ENCODE assay signal across 8 cellular contexts in genomic region chr5:109411175-109411514, GRCh38. TPM values are rescaled to one million over a fixed set of nuclear protein-coding genes. Genes with fewer than 3 reads are reported as not detected.
DNase-seq lines count a peak whose midpoint lies in the region; ATAC-seq and TF ChIP-seq lines count a peak whose summit lies in the region.

No MANE protein-coding gene starts in this region.

- peak overlapping the region; percentile 83 for H2AFZ ChIP-seq in OCI-LY3 (ENCODE audit: low read depth, low read length)
- no peak overlapping the region for H2AFZ ChIP-seq in osteoblast (ENCODE audit: low read length)

- H3K36me3 Mint-ChIP-seq in CD4-positive, alpha-beta memory T cell = peaks cover 12 to 25% of the 10 kb centered on the region in 2 donors
- no peaks in the 10 kb centered on the region for H3K36me3 Mint-ChIP-seq in endothelial cell (ENCODE audit: low read depth, unreplicated experiment)

- H3K27me3 Mint-ChIP-seq in CD4-positive, alpha-beta memory T cell = peaks cover 0 to 3% of the 10 kb centered on the region in 2 donors
- peaks cover 8% of the 10 kb centered on the region for H3K27me3 Mint-ChIP-seq in endothelial cell (ENCODE audit: unreplicated experiment)

- peaks cover 16% of the 10 kb centered on the region; the same call in 1 of the 2 replicates for H4K20me1 ChIP-seq in OCI-LY3 (ENCODE audit: insufficient read depth, low read length)
- H4K20me1 ChIP-seq in osteoblast (ENCODE audit: insufficient read depth, low read length) = peaks cover 24% of the 10 kb centered on the region

- H3K79me2 ChIP-seq in OCI-LY3 (ENCODE audit: low read length) (peaks cover 31% of the 10 kb centered on the region), osteoblast (ENCODE audit: insufficient read depth, low read length) (peaks cover 34% of the 10 kb centered on the region)

- peaks cover 0 to 16% (median 9%) of the 10 kb centered on the region in 8 donors for H3K9me3 Mint-ChIP-seq in CD4-positive, alpha-beta memory T cell
- no peaks in the 10 kb centered on the region for H3K9me3 Mint-ChIP-seq in endothelial cell (ENCODE audit: unreplicated experiment)

- H3K4me1 ChIP-seq in CD4-positive, alpha-beta memory T cell (ENCODE audit: insufficient read depth, low read length) = peaks cover 38% of the 10 kb centered on the region
- peaks cover 10% of the 10 kb centered on the region for H3K4me1 ChIP-seq in OCI-LY3 (ENCODE audit: low read length)
- peaks cover 25% of the 10 kb centered on the region for H3K4me1 ChIP-seq in osteoblast (ENCODE audit: insufficient read depth, low read length)

- H3K27me3 ChIP-seq in CD4-positive, alpha-beta memory T cell (ENCODE audit: insufficient read depth, low read length) = no peaks in the 10 kb centered on the region
- H3K27me3 ChIP-seq in OCI-LY3 (ENCODE audit: low read depth, low read length) = no peaks in the 10 kb centered on the region
- H3K27me3 ChIP-seq in osteoblast (ENCODE audit: insufficient read depth, low read length) = no peaks in the 10 kb centered on the region

- TF ChIP-seq CTCF in OCI-LY3 (IDR thresholded peaks at IDR 0.05; ENCODE audit: low read depth, low read length) = no peak
- TF ChIP-seq CTCF in endothelial cell (IDR thresholded peaks at IDR 0.05; ENCODE audit: unreplicated experiment) = no peak
- TF ChIP-seq CTCF in osteoblast (IDR thresholded peaks at IDR 0.05; ENCODE audit: extremely low read depth, low read depth, low read length) = no peak
- TF ChIP-seq CTCF in lower leg skin (IDR thresholded peaks at IDR 0.05) = no peak

- peak overlapping the region; percentile 97 for H3K27ac ChIP-seq in CD4-positive, alpha-beta memory T cell (ENCODE audit: low read depth, low read length)
- H3K27ac ChIP-seq in OCI-LY3 (ENCODE audit: low read length) = peak overlapping the region; percentile 81; the same call in 1 of the 2 replicates
- H3K27ac ChIP-seq in osteoblast (ENCODE audit: low read depth, low read length) = peak overlapping the region; percentile 100

- POLR2A ChIA-PET in CD4-positive, alpha-beta memory T cell (lab: Charles Lee; ENCODE audit: partially characterized antibody) = interaction anchor here (0.9 to 2.6 kb wide), 12 partner anchors 10 to 1030 kb away, joined by 3 to 61 read pairs (median 10); partner anchors contain the start of genes FBXL17 and MAN2A1

- H3K9me3 ChIP-seq in CD4-positive, alpha-beta memory T cell (ENCODE audit: control insufficient read depth in 1 of 2, low read length in 2 of 2) = no peaks in the 10 kb centered on the region
- H3K9me3 ChIP-seq in OCI-LY3 (ENCODE audit: insufficient read depth, low read length) (no peaks in the 10 kb centered on the region), osteoblast (ENCODE audit: low read depth, low read length) (peaks cover 3% of the 10 kb centered on the region)

- WGBS in lower leg skin, 2 donors = 1 to 3% methylated on average over 2 of the region's 2 CpGs

- peak overlapping the region; percentile 85 for H3K4me2 ChIP-seq in OCI-LY3 (ENCODE audit: low read length)
- H3K4me2 ChIP-seq in osteoblast (ENCODE audit: insufficient read depth, low read length) = peak overlapping the region; percentile 99

- H3K4me1 Mint-ChIP-seq in CD4-positive, alpha-beta memory T cell = peaks cover 20 to 53% (median 29%) of the 10 kb centered on the region in 4 donors
- H3K4me1 Mint-ChIP-seq in endothelial cell (ENCODE audit: unreplicated experiment) = peaks cover 12% of the 10 kb centered on the region

- peak overlapping the region; percentile 85 for H3K9ac ChIP-seq in OCI-LY3 (ENCODE audit: low read length)

- peak overlapping the region; percentile 93 to 95 for H3K4me3 ChIP-seq in CD4-positive, alpha-beta memory T cell (ENCODE audit: low read length in 2 of 2)
- H3K4me3 ChIP-seq in OCI-LY3 (ENCODE audit: low read length) (peak overlapping the region; percentile 94), osteoblast (ENCODE audit: insufficient read depth, low read length) (peak overlapping the region; percentile 84), lower leg skin (ENCODE audit: low read depth, poor library complexity, severe bottlenecking) (no peak overlapping the region)

- no peaks in the 10 kb centered on the region for H3K36me3 ChIP-seq in CD4-positive, alpha-beta memory T cell (ENCODE audit: insufficient read depth, low read length)
- H3K36me3 ChIP-seq in OCI-LY3 (replicated peaks; ENCODE audit: low read depth, low read length) (no peaks in the 10 kb centered on the region), osteoblast (ENCODE audit: insufficient read depth, low read length) (no peaks in the 10 kb centered on the region)

- DNase-seq in CD4-positive, alpha-beta memory T cell = no peak
- DNase-seq in endothelial cell (ENCODE audit: low spot score) = no peak
- no peak for DNase-seq in osteoblast (ENCODE audit: insufficient read length, low spot score, missing footprints)
- no peak for DNase-seq in NCI-H1092 treated with DMSO at 0.1 percent for 48 hours (lab: John Stamatoyannopoulos, UW)
- no peak for DNase-seq in lower leg skin (ENCODE audit: low spot score in 2 of 2)
- DNase-seq in OCI-M1 (lab: John Stamatoyannopoulos, UW) = no peak

- CTCF ChIA-PET in CD4-positive, alpha-beta memory T cell (lab: Charles Lee; ENCODE audit: partially characterized antibody) = no interaction called here

- peak overlapping the region; percentile 96 to 100 (median 99) for H3K27ac Mint-ChIP-seq in CD4-positive, alpha-beta memory T cell
- H3K27ac Mint-ChIP-seq in endothelial cell (ENCODE audit: unreplicated experiment) = peak overlapping the region; percentile 98

- intact Hi-C loops in CD4-positive, alpha-beta memory T cell (cut with micrococcal nuclease) = no loop called here
- intact Hi-C loops in lower leg skin (cut with DNase I; ENCODE audit: low total_unique reads) = no loop called here

- ATAC-seq in GM19324 (IDR thresholded peaks at IDR 0.05; ENCODE audit: low FRiP score, unreplicated experiment) = no peak

- peak overlapping the region; percentile 91 to 100 (median 99) for H3K4me3 Mint-ChIP-seq in CD4-positive, alpha-beta memory T cell
- H3K4me3 Mint-ChIP-seq in endothelial cell (ENCODE audit: unreplicated experiment) = peak overlapping the region; percentile 100

- TF ChIP-seq POLR2A in lower leg skin (IDR thresholded peaks at IDR 0.05) = no peak

RNA-seq across cellular contexts. Expression of gene PJA2, which starts 1.4 kb away (rescaled TPM):
- 10 to 100 TPM; 90.0 to 90.6 TPM for total RNA-seq in CD4-positive, alpha-beta memory T cell
- polyA plus RNA-seq in CD4-positive, alpha-beta memory T cell = 10 to 100 TPM; 57.2 to 60.0 TPM
- total RNA-seq in endothelial cell (ENCODE audit: unreplicated experiment) (78.2 TPM), osteoblast (84.0 and 101 TPM in 2 replicates), lower leg skin (10 to 100 TPM; 49.7 to 65.4 (median 54.8) TPM)
